Comparison of ENCODE assay signal across 15 cellular contexts in genomic region chr12:96994900-96995299, GRCh38.
"Had no signal": no experiment of that assay in that cellular context is flagged by ENCODE, and none has a peak within 500 bp of the region (broad histone marks: within the 10 kb centered on the region; RNA-seq: fewer than 3 reads in every experiment).

No MANE protein-coding gene starts in this region.

- H3K4me1 Mint-ChIP-seq: activated naive CD8-positive, alpha-beta T cell treated with anti-CD3 and anti-CD28 coated beads, Interleukin-2, amount 10 ng/mL, durations not matched to agents 7 days and 5 days; immature natural killer cell had no signal

- DNase-seq: activated CD4-positive, alpha-beta T cell treated with anti-CD3 and anti-CD28 coated beads for 1 hour; activated CD4-positive, alpha-beta T cell treated with anti-CD3 and anti-CD28 coated beads, Interleukin-2, amount 50 U/mL, for 4 hours; activated naive CD4-positive, alpha-beta T cell; activated naive CD8-positive, alpha-beta T cell treated with anti-CD3 and anti-CD28 coated beads, Interleukin-2, amount 10 ng/mL, durations not matched to agents 7 days and 5 days; activated T-cell treated with anti-CD3 and anti-CD28 coated beads for 4 hours; brain microvascular endothelial cell; effector memory CD8-positive, alpha-beta T cell; foreskin keratinocyte; immature natural killer cell; mesendoderm; ovary; stimulated activated CD4-positive, alpha-beta T cell treated with anti-CD3 and anti-CD28 coated beads, Interleukin-12 subunit alpha, Interleukin-12 subunit beta, amount 100 ng/mL, for 4 hours; stimulated activated CD4-positive, alpha-beta T cell treated with anti-CD3 and anti-CD28 coated beads, Interleukin-2, amount 100 ng/mL, for 24 hours had no signal

- H3K4me3 Mint-ChIP-seq: activated naive CD8-positive, alpha-beta T cell treated with anti-CD3 and anti-CD28 coated beads, Interleukin-2, amount 10 ng/mL, durations not matched to agents 7 days and 5 days; effector memory CD8-positive, alpha-beta T cell; immature natural killer cell had no signal

- H3K36me3 ChIP-seq: brain microvascular endothelial cell, ovary had no signal

- H3K27me3 ChIP-seq: brain microvascular endothelial cell, foreskin keratinocyte, ovary had no signal

- H3K9me3 Mint-ChIP-seq: activated naive CD8-positive, alpha-beta T cell treated with anti-CD3 and anti-CD28 coated beads, Interleukin-2, amount 10 ng/mL, durations not matched to agents 7 days and 5 days; effector memory CD8-positive, alpha-beta T cell had no signal

- H3K36me3 Mint-ChIP-seq: activated naive CD8-positive, alpha-beta T cell treated with anti-CD3 and anti-CD28 coated beads, Interleukin-2, amount 10 ng/mL, durations not matched to agents 7 days and 5 days; immature natural killer cell had no signal

- H3K9me3 ChIP-seq: ovary had no signal

- ATAC-seq: effector memory CD8-positive, alpha-beta T cell; foreskin keratinocyte had no signal

- H3K27ac Mint-ChIP-seq: activated naive CD8-positive, alpha-beta T cell treated with anti-CD3 and anti-CD28 coated beads, Interleukin-2, amount 10 ng/mL, durations not matched to agents 7 days and 5 days; effector memory CD8-positive, alpha-beta T cell; immature natural killer cell had no signal

- FAIRE-seq: urothelium cell line had no signal

- H3K27ac ChIP-seq: brain microvascular endothelial cell, foreskin keratinocyte, ovary, VCaP had no signal

- H3K4me1 ChIP-seq: foreskin keratinocyte had no signal

- H3K4me3 ChIP-seq: ovary had no signal
